ENCODE assay signal across 9 cellular contexts in the genomic region with DNA sequence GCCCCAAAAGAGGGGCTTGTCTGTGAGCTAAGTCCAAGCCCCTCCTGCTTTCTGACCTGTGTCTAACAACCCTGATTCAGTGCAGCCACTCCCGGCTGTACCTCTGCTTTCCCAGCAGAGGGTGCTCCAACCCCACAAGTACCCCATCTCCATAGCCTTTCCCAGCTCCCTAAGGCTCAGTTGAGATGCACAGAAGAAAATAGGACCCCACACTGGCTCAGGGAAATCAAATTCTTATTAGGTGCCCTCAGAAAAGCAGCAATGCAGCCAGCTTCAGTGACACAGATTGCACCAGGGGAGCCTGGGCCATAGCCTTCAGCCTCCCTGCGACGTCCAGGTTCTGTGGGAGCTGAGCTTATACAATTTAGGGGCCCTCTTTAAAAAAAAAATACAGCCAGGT. TPM values are rescaled to one million over a fixed set of nuclear protein-coding genes. Genes with fewer than 3 reads are reported as not detected.
A peak's percentile ranks its signal among the peaks of the same experiment; 100 is the strongest.
DNase-seq lines count a peak whose midpoint lies in the region; ATAC-seq and TF ChIP-seq lines count a peak whose summit lies in the region.
"Had no signal": no experiment of that assay in that cellular context is flagged by ENCODE, and none has a peak within 500 bp of the region (broad histone marks: within the 10 kb centered on the region; RNA-seq: fewer than 3 reads in every experiment).

No MANE protein-coding gene starts in this region.

- H3K4me3 ChIP-seq in DOHH2 (ENCODE audit: low read length): no peak overlapping the region
- H3K4me3 ChIP-seq in LNCaP clone FGC (ENCODE audit: low read depth, low read length): no peak overlapping the region

- no peak overlapping the region for H3K4me2 ChIP-seq in DOHH2 (ENCODE audit: low read length)

- no peaks in the 10 kb centered on the region for H3F3A ChIP-seq in DOHH2 (ENCODE audit: control insufficient read depth, insufficient read depth)

- no peaks in the 10 kb centered on the region for H3K79me2 ChIP-seq in DOHH2 (ENCODE audit: control insufficient read depth, low read length)

- TF ChIP-seq CTCF in DOHH2 (IDR thresholded peaks at IDR 0.05; ENCODE audit: low read depth, low read length, poor library complexity, severe bottlenecking): peak; percentile 83
- TF ChIP-seq CTCF in LNCaP clone FGC (IDR thresholded peaks at IDR 0.05; ENCODE audit: control insufficient read depth, extremely low read depth, insufficient read depth): peak; percentile 97

- no peaks in the 10 kb centered on the region for H3K9me2 ChIP-seq in DOHH2 (replicated peaks; ENCODE audit: control insufficient read depth, low read length)

- peaks cover 9% of the 10 kb centered on the region for H3K9me3 ChIP-seq in DOHH2 (ENCODE audit: control insufficient read depth, insufficient read depth, low read length)

- H3K27me3 ChIP-seq in DOHH2 (ENCODE audit: control insufficient read depth, low read length): peaks cover 9% of the 10 kb centered on the region; the same call in 1 of the 2 replicates

- H4K20me1 ChIP-seq in DOHH2 (ENCODE audit: control insufficient read depth, insufficient read depth, low read depth, low read length): no peaks in the 10 kb centered on the region

- DNase-seq in LNCaP clone FGC (ENCODE audit: low read depth) (peak; percentile 26), RPMI8226 (peak; percentile 47), foreskin melanocyte (peak; percentile 47), occipital lobe (lab: John Stamatoyannopoulos, UW) (peak; percentile 34)
- DNase-seq in activated gamma-delta T cell treated with anti-CD3 and anti-CD28 coated beads, Interleukin-2, amount 50 U/mL, for 16 hours (ENCODE audit: low read depth): peak; percentile 23

- ATAC-seq in GM18502 (IDR thresholded peaks at IDR 0.05; ENCODE audit: poor library complexity, unreplicated experiment): no peak
- ATAC-seq in HG03025 (IDR thresholded peaks at IDR 0.05; ENCODE audit: low FRiP score, unreplicated experiment): no peak

- no peak overlapping the region for H3K27ac ChIP-seq in DOHH2 (ENCODE audit: low read depth, low read length)

- H3K36me3 ChIP-seq in DOHH2 (ENCODE audit: control insufficient read depth, low read length): no peaks in the 10 kb centered on the region

- no peaks in the 10 kb centered on the region for H3K4me1 ChIP-seq in DOHH2 (ENCODE audit: control insufficient read depth, low read length)

RNA-seq across cellular contexts. Expression of a gene that starts 49.9 kb away (rescaled TPM):
- total RNA-seq in occipital lobe: not detected
- total RNA-seq: activated CD8-positive, alpha-beta memory T cell treated with anti-CD3 and anti-CD28 coated beads for 36 hours had no signal
